22 cellular contexts compared by ENCODE assay signal in genomic region chr12:48767047-48767446, GRCh38. TPM values are rescaled to one million over a fixed set of nuclear protein-coding genes. Genes with fewer than 3 reads are reported as not detected.
A peak's percentile ranks its signal among the peaks of the same experiment; 100 is the strongest.
DNase-seq lines count a peak whose midpoint lies in the region; ATAC-seq and TF ChIP-seq lines count a peak whose summit lies in the region.
"Had no signal": no experiment of that assay in that cellular context is flagged by ENCODE, and none has a peak within 500 bp of the region (broad histone marks: within the 10 kb centered on the region; RNA-seq: fewer than 3 reads in every experiment).

No MANE protein-coding gene starts in this region.

- ATAC-seq in left lung = peak; percentile 18
- ATAC-seq: activated CD8-positive, alpha-beta T cell treated with anti-CD3 and anti-CD28 coated beads, Interleukin-2, amount 10 ng/mL, durations not matched to agents 7 days and 5 days; CD8-positive, alpha-beta T cell; naive thymus-derived CD4-positive, alpha-beta T cell had no signal

- H3K4me1 ChIP-seq in left lung = no peaks in the 10 kb centered on the region
- H3K4me1 ChIP-seq in vagina = peaks cover 26% of the 10 kb centered on the region
- no peaks in the 10 kb centered on the region for H3K4me1 ChIP-seq in CD4-positive, alpha-beta memory T cell (ENCODE audit: insufficient read depth, low read length)
- H3K4me1 ChIP-seq: adrenal gland had no signal

- H3K4me3 ChIP-seq in left lung = no peak overlapping the region
- H3K4me3 ChIP-seq in vagina = no peak overlapping the region
- no peak overlapping the region for H3K4me3 ChIP-seq in CD4-positive, alpha-beta memory T cell (ENCODE audit: low read length in 2 of 2)
- H3K4me3 ChIP-seq: adrenal gland had no signal

- no peak overlapping the region for H3K27ac Mint-ChIP-seq in CD4-positive, alpha-beta memory T cell
- H3K27ac Mint-ChIP-seq: CD8-positive, alpha-beta T cell; naive thymus-derived CD4-positive, alpha-beta T cell had no signal

- H3K36me3 Mint-ChIP-seq in CD4-positive, alpha-beta memory T cell = no peaks in the 10 kb centered on the region
- H3K36me3 Mint-ChIP-seq: CD8-positive, alpha-beta T cell; naive thymus-derived CD4-positive, alpha-beta T cell had no signal

- H3K4me3 Mint-ChIP-seq in CD4-positive, alpha-beta memory T cell = no peak overlapping the region
- H3K4me3 Mint-ChIP-seq: activated CD8-positive, alpha-beta T cell treated with anti-CD3 and anti-CD28 coated beads, Interleukin-2, amount 10 ng/mL, durations not matched to agents 7 days and 5 days; CD8-positive, alpha-beta T cell; naive thymus-derived CD4-positive, alpha-beta T cell had no signal

- TF ChIP-seq POLR2A in vagina (IDR thresholded peaks at IDR 0.05) = no peak

- H3K27ac ChIP-seq in left lung (no peak overlapping the region), vagina (peak overlapping the region; percentile 69)
- H3K27ac ChIP-seq in CD4-positive, alpha-beta memory T cell (ENCODE audit: low read depth, low read length) = no peak overlapping the region

- intact Hi-C loops in left lung (cut with DNase I) = no loop called here
- intact Hi-C loops in vagina (cut with DNase I) = no loop called here
- intact Hi-C loops in CD4-positive, alpha-beta memory T cell (cut with micrococcal nuclease) = no loop called here

- no peaks in the 10 kb centered on the region for H3K27me3 ChIP-seq in left lung
- H3K27me3 ChIP-seq in vagina = no peaks in the 10 kb centered on the region
- H3K27me3 ChIP-seq in CD4-positive, alpha-beta memory T cell (ENCODE audit: insufficient read depth, low read length) = no peaks in the 10 kb centered on the region
- H3K27me3 ChIP-seq: adrenal gland had no signal

- DNase-seq in RPMI7951 (ENCODE audit: low read depth) (peak; percentile 36), fibroblast of peridontal ligament (ENCODE audit: extremely low read depth) (peak; percentile 16), left lung (no peak), vagina (ENCODE audit: extremely low spot score in 2 of 2) (no peak), cortex of kidney (lab: John Stamatoyannopoulos, UW) (no peak), NCI-H524 (lab: John Stamatoyannopoulos, UW) (no peak)
- DNase-seq in CD4-positive, alpha-beta memory T cell = no peak
- DNase-seq: activated CD4-positive, CD25-positive, alpha-beta regulatory T cell; activated CD8-positive, alpha-beta T cell treated with anti-CD3 and anti-CD28 coated beads, Interleukin-2, amount 10 ng/mL, durations not matched to agents 7 days and 5 days; activated gamma-delta T cell; adrenal gland; caudate nucleus; CD8-positive, alpha-beta T cell; GDM1; HCEC 1CT; mesendoderm; MM.1S; naive thymus-derived CD4-positive, alpha-beta T cell; NCI-H1436; NCI-H524 treated with DMSO at 0.1 percent for 48 hours; RPMI8226; T1000 had no signal

- POLR2A ChIA-PET in CD4-positive, alpha-beta memory T cell (lab: Charles Lee; ENCODE audit: partially characterized antibody) = no interaction called here

- H3K36me3 ChIP-seq in left lung (peaks cover 0 to 56% of the 10 kb centered on the region in 2 donors), vagina (peaks cover 0 to 20% of the 10 kb centered on the region in 2 donors)
- no peaks in the 10 kb centered on the region for H3K36me3 ChIP-seq in CD4-positive, alpha-beta memory T cell (ENCODE audit: insufficient read depth, low read length)

- CTCF ChIA-PET in CD4-positive, alpha-beta memory T cell (lab: Charles Lee; ENCODE audit: partially characterized antibody) = interaction anchor here (1.1 kb wide), 1 partner anchor 28 kb away, joined by 3 read pairs; no protein-coding TSS in a partner anchor

- H3K9me3 Mint-ChIP-seq in CD4-positive, alpha-beta memory T cell = no peaks in the 10 kb centered on the region
- H3K9me3 Mint-ChIP-seq: CD8-positive, alpha-beta T cell; naive thymus-derived CD4-positive, alpha-beta T cell had no signal

- no peak for TF ChIP-seq CTCF in left lung (IDR thresholded peaks at IDR 0.05)
- no peak for TF ChIP-seq CTCF in vagina (IDR thresholded peaks at IDR 0.05)

- peaks cover 0 to 3% of the 10 kb centered on the region in 2 donors for H3K27me3 Mint-ChIP-seq in CD4-positive, alpha-beta memory T cell

- no peaks in the 10 kb centered on the region for H3K9me3 ChIP-seq in left lung
- H3K9me3 ChIP-seq in vagina = no peaks in the 10 kb centered on the region
- H3K9me3 ChIP-seq in CD4-positive, alpha-beta memory T cell (ENCODE audit: control insufficient read depth in 1 of 2, low read length in 2 of 2) = no peaks in the 10 kb centered on the region
- H3K9me3 ChIP-seq: adrenal gland had no signal

- H3K4me1 Mint-ChIP-seq in CD4-positive, alpha-beta memory T cell = peaks cover 0 to 13% (median 6%) of the 10 kb centered on the region in 4 donors

RNA-seq across cellular contexts. Expression of gene ADCY6, which starts 21.8 kb away (rescaled TPM):
- 10.3 and 10.8 TPM in 2 replicates for total RNA-seq in RPMI7951 (2014; rRNA removed; shearing (Covaris generic))
- total RNA-seq in left lung (10 to 100 TPM; 33.0 to 54.0 TPM), vagina (30.0 TPM)
- not detected for total RNA-seq in CD4-positive, alpha-beta memory T cell
- not detected for polyA plus RNA-seq in CD4-positive, alpha-beta memory T cell
- total RNA-seq: CD8-positive, alpha-beta T cell had no signal
- polyA plus RNA-seq: naive thymus-derived CD4-positive, alpha-beta T cell had no signal

RNA-seq across cellular contexts. Expression of gene CCNT1, which starts 50.5 kb away (rescaled TPM):
- total RNA-seq in RPMI7951 (2014; rRNA removed; shearing (Covaris generic)) = 19.1 and 20.9 TPM in 2 replicates
- 10 to 100 TPM; 28.7 to 36.2 TPM for total RNA-seq in left lung
- 58.4 TPM for total RNA-seq in vagina
- 10 to 100 TPM; 67.0 to 69.5 TPM for total RNA-seq in CD4-positive, alpha-beta memory T cell
- 10 to 100 TPM in 1 of 2 donors, 1 to 10 TPM in 1; 5.8 to 14.0 TPM for polyA plus RNA-seq in CD4-positive, alpha-beta memory T cell

RNA-seq across cellular contexts. Expression of gene CACNB3, which starts 51.2 kb away (rescaled TPM):
- 10.5 and 11.2 TPM in 2 replicates for total RNA-seq in RPMI7951 (2014; rRNA removed; shearing (Covaris generic))
- total RNA-seq in left lung = 10 to 100 TPM; 26.4 to 42.5 TPM
- 36.1 TPM for total RNA-seq in vagina
- 10 to 100 TPM; 17.2 to 17.9 TPM for total RNA-seq in CD4-positive, alpha-beta memory T cell
- 1 to 10 TPM; 1.5 to 4.0 TPM for polyA plus RNA-seq in CD4-positive, alpha-beta memory T cell

Comparison
In these comparisons a context has a peak if more than half of its experiments do, and no peak if none do; other contexts are left out.
1. DNase-seq: peak in RPMI7951 (single experiment) and fibroblast of peridontal ligament (single experiment); none in left lung (0 of 2), vagina (0 of 2), cortex of kidney (single experiment), NCI-H524 (0 of 2) and CD4-positive, alpha-beta memory T cell (0 of 5).
2. RNA of gene ADCY6, which starts 21.8 kb away (total RNA-seq): 33.0 to 54.0 TPM in left lung, 30.0 TPM in vagina (single experiment) and 10.3 to 10.8 TPM in RPMI7951; not detected in CD4-positive, alpha-beta memory T cell; every median in the first group is over 10 times any median in the second.